Comparison of ENCODE assay signal across 8 cellular contexts in the genomic region with DNA sequence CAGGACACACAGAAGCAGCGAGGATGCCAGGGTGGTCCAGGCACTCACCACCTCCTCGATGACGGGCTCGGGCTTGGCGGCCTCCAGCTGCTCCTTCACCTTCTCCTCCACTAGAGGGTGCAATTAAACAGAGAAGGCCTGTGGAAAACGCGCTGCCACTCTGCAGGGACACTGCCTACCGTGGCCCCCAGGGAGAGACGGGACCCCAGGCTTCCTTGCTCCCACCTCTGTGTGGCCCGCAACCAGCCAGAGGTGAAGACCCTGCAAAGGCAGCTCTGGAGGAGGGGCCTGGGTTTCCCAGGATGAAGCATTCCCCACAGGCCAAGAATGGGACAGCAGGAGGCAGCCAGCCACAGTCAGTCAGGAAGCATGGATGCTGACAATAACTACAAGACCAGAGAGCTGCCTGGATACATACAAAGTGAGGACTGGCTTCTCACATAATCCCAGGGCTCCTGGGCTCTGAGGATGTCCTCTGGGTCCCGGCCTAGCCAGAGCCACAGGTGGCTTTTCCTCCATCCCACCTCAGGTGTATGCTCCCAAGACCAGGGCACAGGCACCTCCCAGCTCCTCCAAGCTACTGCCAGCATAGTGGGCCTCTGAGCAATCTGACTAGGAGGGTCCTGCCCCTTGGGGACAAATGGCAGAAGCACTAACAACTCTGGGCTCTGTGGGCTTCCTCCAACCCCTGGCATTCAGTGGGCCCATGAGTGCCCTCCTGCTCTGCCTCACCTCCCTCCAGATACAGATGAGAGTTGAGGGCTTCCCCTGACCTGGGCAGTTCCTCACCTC. TPM values are rescaled to one million over a fixed set of nuclear protein-coding genes. Genes with fewer than 3 reads are reported as not detected.
DNase-seq lines count a peak whose midpoint lies in the region; ATAC-seq and TF ChIP-seq lines count a peak whose summit lies in the region.

No MANE protein-coding gene starts in this region.

- H3K9me3 ChIP-seq in esophagus muscularis mucosa, result no peaks in the 10 kb centered on the region

- no peak overlapping the region for H3K27ac ChIP-seq in esophagus muscularis mucosa (replicated peaks in 1 of 4)

- TF ChIP-seq EP300 in esophagus muscularis mucosa (IDR thresholded peaks at IDR 0.05), result no peak

- peak; percentile 58 for TF ChIP-seq CTCF in HFF-Myc (IDR thresholded peaks at IDR 0.05; ENCODE audit: low read depth, low read length, missing control alignments)
- TF ChIP-seq CTCF in esophagus muscularis mucosa (IDR thresholded peaks at IDR 0.05), result peak; percentile 56 to 75 (median 65)
- TF ChIP-seq CTCF in nephron (IDR thresholded peaks at IDR 0.05; ENCODE audit: unreplicated experiment in 3 of 3), result peak; percentile 60 to 76 (median 69)

- DNase-seq in Ammon's horn (ENCODE audit: low spot score) (peak; percentile 56), HFF-Myc (ENCODE audit: extremely low read depth, low read depth) (no peak), esophagus muscularis mucosa (ENCODE audit: extremely low spot score) (no peak), NCI-H2196 (lab: John Stamatoyannopoulos, UW; ENCODE audit: unreplicated experiment) (no peak), A172 (ENCODE audit: low spot score) (no peak)
- DNase-seq in activated CD4-positive, alpha-beta memory T cell treated with anti-CD3 and anti-CD28 coated beads for 36 hours, result peak; percentile 55

- H3K27ac Mint-ChIP-seq in activated CD4-positive, alpha-beta memory T cell treated with anti-CD3 and anti-CD28 coated beads for 36 hours, result no peak overlapping the region
- H3K27ac Mint-ChIP-seq in nephron, result no peak overlapping the region

- intact Hi-C loops in activated CD4-positive, alpha-beta memory T cell treated with anti-CD3 and anti-CD28 coated beads for 36 hours (cut with micrococcal nuclease), result loop anchor here (1.0 to 10.0 kb wide), 2 partner anchors 51 to 75 kb away; partner anchors contain the start of genes CCDC12 and NBEAL2
- intact Hi-C loops in esophagus muscularis mucosa (cut with DNase I), result loop anchor here (1.0 kb wide), 1 partner anchor 75 kb away; no protein-coding TSS in a partner anchor

- no peaks in the 10 kb centered on the region for H3K27me3 ChIP-seq in esophagus muscularis mucosa

- no peaks in the 10 kb centered on the region for H3K27me3 Mint-ChIP-seq in activated CD4-positive, alpha-beta memory T cell treated with anti-CD3 and anti-CD28 coated beads for 36 hours
- H3K27me3 Mint-ChIP-seq in nephron (ENCODE audit: low read depth), result no peaks in the 10 kb centered on the region

- ATAC-seq in HG03439 (IDR thresholded peaks at IDR 0.05; ENCODE audit: unreplicated experiment), result no peak

- H3K9me3 Mint-ChIP-seq in activated CD4-positive, alpha-beta memory T cell treated with anti-CD3 and anti-CD28 coated beads for 36 hours, result peaks cover 3% of the 10 kb centered on the region
- H3K9me3 Mint-ChIP-seq in nephron, result peaks cover 5% of the 10 kb centered on the region

- POLR2A ChIA-PET in activated CD4-positive, alpha-beta memory T cell treated with anti-CD3 and anti-CD28 coated beads for 36 hours (lab: Charles Lee), result interaction anchor here (1.3 kb wide), 1 partner anchor 10 kb away, joined by 3 read pairs; no protein-coding TSS in a partner anchor

- H3K36me3 Mint-ChIP-seq in activated CD4-positive, alpha-beta memory T cell treated with anti-CD3 and anti-CD28 coated beads for 36 hours, result peaks cover 48% of the 10 kb centered on the region
- peaks cover 62% of the 10 kb centered on the region for H3K36me3 Mint-ChIP-seq in nephron (ENCODE audit: low read depth)

- H3K4me1 Mint-ChIP-seq in activated CD4-positive, alpha-beta memory T cell treated with anti-CD3 and anti-CD28 coated beads for 36 hours (ENCODE audit: low read depth), result peaks cover 27% of the 10 kb centered on the region
- H3K4me1 Mint-ChIP-seq in nephron, result peaks cover 13% of the 10 kb centered on the region

- H3K4me3 ChIP-seq in HFF-Myc (replicated peaks; ENCODE audit: low read depth, low read length) (no peak overlapping the region), esophagus muscularis mucosa (no peak overlapping the region)

- 38% methylated on average over 10 of the region's 11 CpGs for WGBS in esophagus muscularis mucosa

- peaks cover 38 to 93% (median 82%) of the 10 kb centered on the region in 4 donors for H3K36me3 ChIP-seq in esophagus muscularis mucosa

- H3K4me3 Mint-ChIP-seq in activated CD4-positive, alpha-beta memory T cell treated with anti-CD3 and anti-CD28 coated beads for 36 hours, result no peak overlapping the region
- H3K4me3 Mint-ChIP-seq in nephron, result no peak overlapping the region

- CTCF ChIA-PET in activated CD4-positive, alpha-beta memory T cell treated with anti-CD3 and anti-CD28 coated beads for 36 hours (lab: Charles Lee), result interaction anchor here (0.5 to 2.3 kb wide), 19 partner anchors 9 to 457 kb away, joined by 3 to 22 read pairs (median 4); partner anchors contain the start of genes NBEAL2 and PTPN23

- H3K4me1 ChIP-seq in esophagus muscularis mucosa, result peaks cover 45 to 56% (median 53%) of the 10 kb centered on the region in 4 donors

- TF ChIP-seq POLR2A in esophagus muscularis mucosa (IDR thresholded peaks at IDR 0.05; ENCODE audit: low read depth), result no peak

RNA-seq across cellular contexts. Expression of gene PTH1R, which starts 46.2 kb away (rescaled TPM):
- total RNA-seq in activated CD4-positive, alpha-beta memory T cell treated with anti-CD3 and anti-CD28 coated beads for 36 hours, result not detected
- total RNA-seq in esophagus muscularis mucosa, result 10 to 100 TPM in 2 of 4 donors, 1 to 10 TPM in 2; 2.1 to 26.8 (median 14.5) TPM
- 2.8 and 4.9 TPM in 2 replicates for total RNA-seq in A172 (2014; rRNA removed; shearing (Covaris generic))

RNA-seq across cellular contexts. Expression of gene CCDC12, which starts 52.8 kb away (rescaled TPM):
- total RNA-seq in activated CD4-positive, alpha-beta memory T cell treated with anti-CD3 and anti-CD28 coated beads for 36 hours, result 10 to 100 TPM; 44.3 to 49.9 TPM
- 10 to 100 TPM; 27.5 to 54.8 (median 36.7) TPM for total RNA-seq in esophagus muscularis mucosa
- 21.1 and 32.5 TPM in 2 replicates for total RNA-seq in A172 (2014; rRNA removed; shearing (Covaris generic))

RNA-seq across cellular contexts. Expression of gene NBEAL2, which starts 55.7 kb away (rescaled TPM):
- total RNA-seq in activated CD4-positive, alpha-beta memory T cell treated with anti-CD3 and anti-CD28 coated beads for 36 hours, result 100 to 1,000 TPM; 114 to 117 TPM
- total RNA-seq in esophagus muscularis mucosa, result 10 to 100 TPM; 16.6 to 22.1 (median 21.2) TPM
- 10.9 and 13.9 TPM in 2 replicates for total RNA-seq in A172 (2014; rRNA removed; shearing (Covaris generic))

Comparison
In these comparisons a context has a peak if more than half of its experiments do, and no peak if none do; other contexts are left out.
1. DNase-seq: peak in Ammon's horn (single experiment) and activated CD4-positive, alpha-beta memory T cell treated with anti-CD3 and anti-CD28 coated beads for 36 hours (single experiment); none in HFF-Myc (single experiment), esophagus muscularis mucosa (single experiment), NCI-H2196 (single experiment) and A172 (single experiment).
2. Peak in every context shown above with its lines, with median percentiles within 50 percentile points of each other: CTCF ChIP-seq.